1 cellular context compared by ENCODE assay signal in the genomic region with DNA sequence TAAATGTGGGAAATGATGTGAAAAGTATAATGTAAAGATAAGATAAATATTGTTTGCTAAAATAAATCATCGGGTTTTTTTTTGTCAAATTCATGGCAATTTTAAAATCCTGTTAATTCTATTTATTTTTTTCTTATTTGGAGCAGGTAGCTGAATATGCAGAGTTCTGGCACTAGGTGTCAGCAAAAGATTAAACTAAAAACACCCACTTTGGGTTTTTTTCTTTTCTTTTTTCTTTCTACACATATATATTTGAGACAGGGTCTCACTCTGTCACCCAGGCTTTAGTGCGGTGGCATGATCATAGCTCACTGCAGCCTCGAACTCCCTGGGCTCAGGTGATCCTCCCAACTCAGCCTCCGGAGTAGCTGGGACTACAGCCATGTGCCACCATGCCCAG.
TF ChIP-seq lines count a peak whose summit lies in the region.

No MANE protein-coding gene starts in this region.

TF ChIP-seq in H1, 55 proteins besides CTCF, POLR2A, EP300 and RAD21 (continued from another document):
- TF ChIP-seq RXRA (IDR thresholded peaks at IDR 0.05; ENCODE audit: insufficient read depth, low read depth, low read length) (no peak), JUND (IDR thresholded peaks at IDR 0.05; ENCODE audit: low read length) (no peak), CBX5 (IDR thresholded peaks at IDR 0.05; ENCODE audit: low read depth, low read length) (no peak), BRCA1 (IDR thresholded peaks at IDR 0.05; ENCODE audit: low read depth, low read length) (no peak), BACH1 (IDR thresholded peaks at IDR 0.05; ENCODE audit: low read length) (no peak), SIN3A (conservative IDR thresholded peaks at IDR 0.05 in 1 of 2, IDR thresholded peaks at IDR 0.05 in 1 of 2; ENCODE audit: low read depth in 1 of 2, low read length in 2 of 2) (no peak), JUN (IDR thresholded peaks at IDR 0.05; ENCODE audit: low read depth, low read length) (no peak), SP4 (IDR thresholded peaks at IDR 0.05; ENCODE audit: low read length) (no peak), CREB1 (IDR thresholded peaks at IDR 0.05) (no peak)
